In genomic region chr1:27357281-27358037, GRCh38 we compare ENCODE assay signal across 8 cellular contexts. TPM values are rescaled to one million over a fixed set of nuclear protein-coding genes. Genes with fewer than 3 reads are reported as not detected.
A peak's percentile ranks its signal among the peaks of the same experiment; 100 is the strongest.
DNase-seq lines count a peak whose midpoint lies in the region; ATAC-seq and TF ChIP-seq lines count a peak whose summit lies in the region.

No MANE protein-coding gene starts in this region.

- intact Hi-C loops in lower leg skin (cut with DNase I; ENCODE audit: low total_unique reads), result no loop called here

- 27 to 43% methylated on average over 19 to 38 of the region's 40 CpGs for WGBS in lower leg skin, 2 donors

- no peaks in the 10 kb centered on the region for H3K27me3 Mint-ChIP-seq in chondrocyte (ENCODE audit: low read depth)

- H3K4me1 Mint-ChIP-seq in chondrocyte (ENCODE audit: low read depth), result no peaks in the 10 kb centered on the region

- H3K4me3 Mint-ChIP-seq in chondrocyte (ENCODE audit: unreplicated experiment), result no peak overlapping the region

- DNase-seq in AG09309 (ENCODE audit: low read depth), result no peak
- DNase-seq in NCI-H1930 (lab: John Stamatoyannopoulos, UW), result peak; percentile 27 to 59
- peak; percentile 75 to 78 for DNase-seq in activated CD4-positive, alpha-beta T cell treated with anti-CD3 and anti-CD28 coated beads for 4 hours
- no peak for DNase-seq in chondrocyte (ENCODE audit: low spot score)
- peak in 1 of 2 donors; percentile 95 for DNase-seq in lower leg skin (ENCODE audit: low spot score in 2 of 2)
- DNase-seq in stimulated activated CD4-positive, alpha-beta T cell treated with anti-CD3 and anti-CD28 coated beads, TNF-alpha, amount 100 ng/mL, for 24 hours (ENCODE audit: low read depth in 3 of 3), result peak; percentile 62 to 80 (median 69)

- TF ChIP-seq CTCF in AG09309 (IDR thresholded peaks at IDR 0.05; ENCODE audit: control insufficient read depth, insufficient read depth, low read depth, low read length, missing control alignments) (peak; percentile 84), chondrocyte (IDR thresholded peaks at IDR 0.05) (peak; percentile 98), lower leg skin (IDR thresholded peaks at IDR 0.05) (peak in 2 of 3 donors; percentile 7 to 96)

- H3K4me3 ChIP-seq in AG09309 (ENCODE audit: control insufficient read depth, low read depth, low read length), result no peak overlapping the region
- H3K4me3 ChIP-seq in lower leg skin (ENCODE audit: low read depth, poor library complexity, severe bottlenecking), result no peak overlapping the region

- peaks cover 39% of the 10 kb centered on the region for H3K36me3 Mint-ChIP-seq in chondrocyte (ENCODE audit: low read depth)

- TF ChIP-seq POLR2A in lower leg skin (IDR thresholded peaks at IDR 0.05), result no peak

- H3K9me3 Mint-ChIP-seq in chondrocyte (ENCODE audit: low read depth), result no peaks in the 10 kb centered on the region

- H3K27ac Mint-ChIP-seq in chondrocyte (ENCODE audit: unreplicated experiment), result no peak overlapping the region

- peak; percentile 62 for ATAC-seq in GM18909 (IDR thresholded peaks at IDR 0.05; ENCODE audit: poor library complexity, unreplicated experiment)
- no peak for ATAC-seq in GM21526 (IDR thresholded peaks at IDR 0.05; ENCODE audit: low FRiP score, unreplicated experiment)

RNA-seq across cellular contexts. Expression of gene MAP3K6, which starts 9.3 kb away (rescaled TPM):
- total RNA-seq in chondrocyte (42.0 to 54.0 TPM (median 50.3 TPM) in 3 replicates), lower leg skin (100 to 1,000 TPM in 2 of 4 donors, 10 to 100 TPM in 2; 85.0 to 140 (median 100) TPM)

RNA-seq across cellular contexts. Expression of gene SYTL1, which starts 15.6 kb away (rescaled TPM):
- total RNA-seq in chondrocyte (0.82 to 1.2 TPM (median 0.85 TPM) in 3 replicates), lower leg skin (100 to 1,000 TPM; 183 to 231 (median 219) TPM)

RNA-seq across cellular contexts. Expression of gene FCN3, which starts 17.2 kb away (rescaled TPM):
- not detected in 3 replicates for total RNA-seq in chondrocyte
- 1 to 10 TPM in 3 of 4 donors, not detected in 1; 1.0 to 6.5 (median 1.7) TPM for total RNA-seq in lower leg skin

RNA-seq across cellular contexts. Expression of gene CD164L2, which starts 25.7 kb away (rescaled TPM):
- total RNA-seq in chondrocyte (not detected in 3 replicates), lower leg skin (10 to 100 TPM in 2 of 4 donors, 1 to 10 TPM in 2; 4.3 to 12.0 (median 10.0) TPM)

RNA-seq across cellular contexts. Expression of gene GPR3, which starts 35.0 kb away (rescaled TPM):
- 0.26 to 0.56 TPM (median 0.32 TPM) in 3 replicates for total RNA-seq in chondrocyte
- total RNA-seq in lower leg skin, result 1 to 10 TPM in 2 of 4 donors, under 1 TPM in 2; 0.22 to 1.3 (median 0.68) TPM

Comparison
In these comparisons a context has a peak if more than half of its experiments do, and no peak if none do; other contexts are left out.
1. DNase-seq: peak in NCI-H1930 (2 of 2), activated CD4-positive, alpha-beta T cell treated with anti-CD3 and anti-CD28 coated beads for 4 hours (2 of 2) and stimulated activated CD4-positive, alpha-beta T cell treated with anti-CD3 and anti-CD28 coated beads, TNF-alpha, amount 100 ng/mL, for 24 hours (3 of 3); none in AG09309 (single experiment) and chondrocyte (single experiment).
2. RNA of gene SYTL1, which starts 15.6 kb away (total RNA-seq): 183 to 231 TPM in lower leg skin; 0.82 to 1.2 TPM in chondrocyte; every median in the first group is over 10 times any median in the second.
3. Peak in every context shown above with its lines, with median percentiles within 50 percentile points of each other: CTCF ChIP-seq.